In genomic region chr15:79923068-79923514, GRCh38 we compare ENCODE assay signal across 1 cellular context.
A peak's percentile ranks its signal among the peaks of the same experiment; 100 is the strongest.
TF ChIP-seq lines count a peak whose summit lies in the region.

No MANE protein-coding gene starts in this region.

TF ChIP-seq in GM12878, 131 proteins besides CTCF, POLR2A, EP300 and RAD21 (continues in another document):
- TF ChIP-seq MEF2B (IDR thresholded peaks at IDR 0.05; ENCODE audit: partially characterized antibody, poor library complexity, severe bottlenecking) (peak; percentile 6), TARDBP (IDR thresholded peaks at IDR 0.05; ENCODE audit: borderline replicate concordance) (no peak), ETV6 (conservative IDR thresholded peaks at IDR 0.05 in 1 of 2, IDR thresholded peaks at IDR 0.05 in 1 of 2; ENCODE audit: borderline replicate concordance in 1 of 2, low read depth in 1 of 2) (no peak; a peak in 1 of 4 replicates), CHD2 (IDR thresholded peaks at IDR 0.05; ENCODE audit: borderline replicate concordance, low read depth, low read length) (0 out of 2 replicates have a peak, but pooled peaks have one; percentile 42), SIX5 (IDR thresholded peaks at IDR 0.05; ENCODE audit: low read depth, low read length, severe bottlenecking) (no peak), ZSCAN29 (IDR thresholded peaks at IDR 0.05) (no peak), RELA (IDR thresholded peaks at IDR 0.05; ENCODE audit: borderline replicate concordance, partially characterized antibody) (no peak), ZNF207 (IDR thresholded peaks at IDR 0.05; ENCODE audit: borderline replicate concordance) (peak; percentile 87), LARP7 (IDR thresholded peaks at IDR 0.05) (peak; percentile 90), SRF (IDR thresholded peaks at IDR 0.05; ENCODE audit: low read depth in 2 of 2, low read length in 2 of 2) (0 out of 4 replicates have a peak, but pooled peaks of 1 of the 2 experiments have one; percentile 9), EGR1 (IDR thresholded peaks at IDR 0.05; ENCODE audit: borderline replicate concordance in 1 of 2, low read depth in 2 of 2, low read length in 2 of 2) (peak in 1 of 2 experiments; percentile 43; a peak in 1 of 3 replicates), CHD4 (IDR thresholded peaks at IDR 0.05) (no peak), JUND (IDR thresholded peaks at IDR 0.05; ENCODE audit: low read depth, low read length) (no peak), BCL11A (IDR thresholded peaks at IDR 0.05; ENCODE audit: low read depth, low read length) (no peak), MAX (IDR thresholded peaks at IDR 0.05; ENCODE audit: low read depth, low read length) (0 out of 2 replicates have a peak, but pooled peaks have one; percentile 48), MYB (IDR thresholded peaks at IDR 0.05; ENCODE audit: borderline replicate concordance, low read depth, low read length) (no peak), PBX3 (IDR thresholded peaks at IDR 0.05; ENCODE audit: insufficient replicate concordance, low read depth, low read length) (no peak), SUZ12 (IDR thresholded peaks at IDR 0.05; ENCODE audit: unreplicated experiment) (no peak), YY1 (IDR thresholded peaks at IDR 0.05; ENCODE audit: low read depth, low read length) (no peak), ZBTB40 (IDR thresholded peaks at IDR 0.05; ENCODE audit: borderline replicate concordance) (no peak), ZNF384 (IDR thresholded peaks at IDR 0.05; ENCODE audit: borderline replicate concordance, low read depth, low read length) (no peak), FOXM1 (IDR thresholded peaks at IDR 0.05; ENCODE audit: low read depth, low read length) (no peak), FOS (IDR thresholded peaks at IDR 0.05; ENCODE audit: borderline replicate concordance, extremely low read depth, insufficient read length) (no peak), NR2C1 (IDR thresholded peaks at IDR 0.05) (no peak), EED (IDR thresholded peaks at IDR 0.05; ENCODE audit: low read depth) (0 out of 2 replicates have a peak, but pooled peaks have one; percentile 14), E4F1 (IDR thresholded peaks at IDR 0.05; ENCODE audit: borderline replicate concordance, partially characterized antibody) (no peak), POLR2AphosphoS5 (IDR thresholded peaks at IDR 0.05; ENCODE audit: low read length) (peak; percentile 51; the same call in 1 of the 2 replicates), RUNX3 (IDR thresholded peaks at IDR 0.05; ENCODE audit: low read length) (no peak), IKZF2 (IDR thresholded peaks at IDR 0.05) (peak in 1 of 2 experiments; percentile 4; a peak in 1 of 4 replicates), SIN3A (IDR thresholded peaks at IDR 0.05; ENCODE audit: low read depth, low read length) (no peak), PAX5 (IDR thresholded peaks at IDR 0.05; ENCODE audit: borderline replicate concordance, low read depth, low read length) (no peak), ESRRA (IDR thresholded peaks at IDR 0.05; ENCODE audit: low read length) (no peak), KAT2A (conservative IDR thresholded peaks at IDR 0.05; ENCODE audit: control insufficient read depth, low read depth, low read length) (no peak), DPF2 (IDR thresholded peaks at IDR 0.05) (peak; percentile 67), REST (IDR thresholded peaks at IDR 0.05; ENCODE audit: low read depth, low read length) (no peak), ASH2L (IDR thresholded peaks at IDR 0.05; ENCODE audit: borderline replicate concordance, low read depth) (peak; percentile 55; the same call in 1 of the 2 replicates), HDAC2 (IDR thresholded peaks at IDR 0.05) (no peak), TCF12 (IDR thresholded peaks at IDR 0.05; ENCODE audit: low read depth, low read length) (no peak), POLR2AphosphoS2 (IDR thresholded peaks at IDR 0.05; ENCODE audit: low read depth, low read length) (no peak)
- TF ChIP-seq, protein P1, sequence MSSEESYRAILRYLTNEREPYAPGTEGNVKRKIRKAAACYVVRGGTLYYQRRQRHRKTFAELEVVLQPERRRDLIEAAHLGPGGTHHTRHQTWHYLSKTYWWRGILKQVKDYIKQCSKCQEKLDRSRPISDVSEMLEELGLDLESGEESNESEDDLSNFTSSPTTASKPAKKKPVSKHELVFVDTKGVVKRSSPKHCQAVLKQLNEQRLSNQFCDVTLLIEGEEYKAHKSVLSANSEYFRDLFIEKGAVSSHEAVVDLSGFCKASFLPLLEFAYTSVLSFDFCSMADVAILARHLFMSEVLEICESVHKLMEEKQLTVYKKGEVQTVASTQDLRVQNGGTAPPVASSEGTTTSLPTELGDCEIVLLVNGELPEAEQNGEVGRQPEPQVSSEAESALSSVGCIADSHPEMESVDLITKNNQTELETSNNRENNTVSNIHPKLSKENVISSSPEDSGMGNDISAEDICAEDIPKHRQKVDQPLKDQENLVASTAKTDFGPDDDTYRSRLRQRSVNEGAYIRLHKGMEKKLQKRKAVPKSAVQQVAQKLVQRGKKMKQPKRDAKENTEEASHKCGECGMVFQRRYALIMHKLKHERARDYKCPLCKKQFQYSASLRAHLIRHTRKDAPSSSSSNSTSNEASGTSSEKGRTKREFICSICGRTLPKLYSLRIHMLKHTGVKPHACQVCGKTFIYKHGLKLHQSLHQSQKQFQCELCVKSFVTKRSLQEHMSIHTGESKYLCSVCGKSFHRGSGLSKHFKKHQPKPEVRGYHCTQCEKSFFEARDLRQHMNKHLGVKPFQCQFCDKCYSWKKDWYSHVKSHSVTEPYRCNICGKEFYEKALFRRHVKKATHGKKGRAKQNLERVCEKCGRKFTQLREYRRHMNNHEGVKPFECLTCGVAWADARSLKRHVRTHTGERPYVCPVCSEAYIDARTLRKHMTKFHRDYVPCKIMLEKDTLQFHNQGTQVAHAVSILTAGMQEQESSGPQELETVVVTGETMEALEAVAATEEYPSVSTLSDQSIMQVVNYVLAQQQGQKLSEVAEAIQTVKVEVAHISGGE (CRISPR knock-in tag; IDR thresholded peaks at IDR 0.05): no peak
- TF ChIP-seq, protein P2, sequence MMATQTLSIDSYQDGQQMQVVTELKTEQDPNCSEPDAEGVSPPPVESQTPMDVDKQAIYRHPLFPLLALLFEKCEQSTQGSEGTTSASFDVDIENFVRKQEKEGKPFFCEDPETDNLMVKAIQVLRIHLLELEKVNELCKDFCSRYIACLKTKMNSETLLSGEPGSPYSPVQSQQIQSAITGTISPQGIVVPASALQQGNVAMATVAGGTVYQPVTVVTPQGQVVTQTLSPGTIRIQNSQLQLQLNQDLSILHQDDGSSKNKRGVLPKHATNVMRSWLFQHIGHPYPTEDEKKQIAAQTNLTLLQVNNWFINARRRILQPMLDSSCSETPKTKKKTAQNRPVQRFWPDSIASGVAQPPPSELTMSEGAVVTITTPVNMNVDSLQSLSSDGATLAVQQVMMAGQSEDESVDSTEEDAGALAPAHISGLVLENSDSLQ (IDR thresholded peaks at IDR 0.05): no peak
